11 cellular contexts compared by ENCODE assay signal in genomic region chr7:155811895-155812761, GRCh38. TPM values are rescaled to one million over a fixed set of nuclear protein-coding genes. Genes with fewer than 3 reads are reported as not detected.
DNase-seq lines count a peak whose midpoint lies in the region; ATAC-seq and TF ChIP-seq lines count a peak whose summit lies in the region.
"Had no signal": no experiment of that assay in that cellular context is flagged by ENCODE, and none has a peak within 500 bp of the region (broad histone marks: within the 10 kb centered on the region; RNA-seq: fewer than 3 reads in every experiment).

Gene SHH, minus strand, starts transcription at chr7:155812463. Its CDS starts 341 bp downstream, at chr7:155812122.

- TF ChIP-seq CTCF in PC-3 (conservative IDR thresholded peaks at IDR 0.05; ENCODE audit: low read depth, low read length) (no peak), osteocyte (IDR thresholded peaks at IDR 0.05) (no peak)

- no peaks in the 10 kb centered on the region for H3K9me2 ChIP-seq in PC-3 (replicated peaks; ENCODE audit: low read length)

- peak within 1 kb of the TSS; percentile 66 for H3K4me3 ChIP-seq in PC-3 (ENCODE audit: low read length)
- H3K4me3 ChIP-seq: lung had no signal

- peaks cover 52% of the 10 kb centered on the region for H3K27me3 ChIP-seq in PC-3 (ENCODE audit: low read length)

- no peaks in the 10 kb centered on the region for H3K36me3 Mint-ChIP-seq in osteocyte (ENCODE audit: unreplicated experiment)

- ATAC-seq in PC-3 = no peak; the same call in 1 of the 2 replicates
- no peak for ATAC-seq in GM21825 (IDR thresholded peaks at IDR 0.05; ENCODE audit: unreplicated experiment)

- no peaks in the 10 kb centered on the region for H3K9me3 ChIP-seq in PC-3 (ENCODE audit: low read length)

- H3K9ac ChIP-seq in PC-3 (ENCODE audit: low read length) = no peak within 1 kb of the TSS

- H3K4me3 Mint-ChIP-seq in osteocyte (ENCODE audit: unreplicated experiment) = peak within 1 kb of the TSS; percentile 74

- no peaks in the 10 kb centered on the region for H3K79me2 ChIP-seq in PC-3 (ENCODE audit: low read length)

- H4K20me1 ChIP-seq in PC-3 (ENCODE audit: low read length) = no peaks in the 10 kb centered on the region

- intact Hi-C loops in PC-3 (cut with micrococcal nuclease) = loop anchor here (5.0 kb wide), 1 partner anchor 150 kb away; no protein-coding TSS in a partner anchor

- H3K4me2 ChIP-seq in PC-3 (ENCODE audit: low read length) = peak within 1 kb of the TSS; percentile 84

- no peaks in the 10 kb centered on the region for H3K36me3 ChIP-seq in PC-3 (ENCODE audit: low read depth, low read length)

- no peaks in the 10 kb centered on the region for H3F3A ChIP-seq in PC-3 (ENCODE audit: low read length, unreplicated experiment)

- peak; percentile 70 for DNase-seq in Daoy (ENCODE audit: low read depth)
- DNase-seq in PC-3 = no peak
- DNase-seq in fibroblast of peridontal ligament (ENCODE audit: extremely low read depth) = peak; percentile 16
- no peak for DNase-seq in osteocyte (ENCODE audit: extremely low spot score, unreplicated experiment)
- DNase-seq in A172 (ENCODE audit: low spot score) = no peak
- no peak for DNase-seq in cerebellar cortex (ENCODE audit: low spot score)
- DNase-seq in NOMO-1 treated with DMSO at 0.1 percent for 48 hours (lab: John Stamatoyannopoulos, UW; ENCODE audit: unreplicated experiment) = no peak
- DNase-seq: amniotic stem cell had no signal

- H3K4me1 Mint-ChIP-seq in osteocyte (ENCODE audit: unreplicated experiment) = peaks cover 33% of the 10 kb centered on the region

- POLR2A ChIA-PET in PC-3 (lab: Charles Lee; ENCODE audit: unreplicated experiment) = interaction anchor here (0.7 kb wide), 1 partner anchor 963 kb away, joined by 3 read pairs; no protein-coding TSS in a partner anchor

- H3K27me3 Mint-ChIP-seq in osteocyte (ENCODE audit: unreplicated experiment) = peaks cover 64% of the 10 kb centered on the region

- no peaks in the 10 kb centered on the region for H3K9me3 Mint-ChIP-seq in osteocyte (ENCODE audit: unreplicated experiment)

- CTCF ChIA-PET in PC-3 (lab: Charles Lee) = no interaction called here

- no peak within 1 kb of the TSS for H3K27ac ChIP-seq in PC-3 (ENCODE audit: low read length)

- peaks cover 26% of the 10 kb centered on the region for H3K4me1 ChIP-seq in PC-3 (ENCODE audit: insufficient read depth, low read length)

- BruUV-seq in PC-3 (replicated peaks; lab: Mats Ljungman, UMichigan) = TSS peak; percentile 69

- H2AFZ ChIP-seq in PC-3 (ENCODE audit: low read length) = peak within 1 kb of the TSS; percentile 54

- H3K27ac Mint-ChIP-seq in osteocyte (ENCODE audit: unreplicated experiment) = no peak within 1 kb of the TSS

RNA-seq across cellular contexts. Expression of gene SHH, which starts in this region (rescaled TPM):
- 0.60 and 0.86 TPM in 2 replicates for total RNA-seq in Daoy (2014; rRNA removed; shearing (Covaris generic))
- total RNA-seq in PC-3 (2014; rRNA removed) = 0.11 and 0.12 TPM in 2 replicates
- total RNA-seq in osteocyte = 0.08 and 0.11 TPM in 2 replicates
- 0.03 and 0.12 TPM in 2 replicates for total RNA-seq in A172 (2014; rRNA removed; shearing (Covaris generic))
- total RNA-seq: RPMI7951 had no signal

Comparison
In these comparisons a context has a peak if more than half of its experiments do, and no peak if none do; other contexts are left out.
1. Peak in DNase-seq in Daoy; RNA of the gene not detected or under 1 TPM.